In the genomic region with DNA sequence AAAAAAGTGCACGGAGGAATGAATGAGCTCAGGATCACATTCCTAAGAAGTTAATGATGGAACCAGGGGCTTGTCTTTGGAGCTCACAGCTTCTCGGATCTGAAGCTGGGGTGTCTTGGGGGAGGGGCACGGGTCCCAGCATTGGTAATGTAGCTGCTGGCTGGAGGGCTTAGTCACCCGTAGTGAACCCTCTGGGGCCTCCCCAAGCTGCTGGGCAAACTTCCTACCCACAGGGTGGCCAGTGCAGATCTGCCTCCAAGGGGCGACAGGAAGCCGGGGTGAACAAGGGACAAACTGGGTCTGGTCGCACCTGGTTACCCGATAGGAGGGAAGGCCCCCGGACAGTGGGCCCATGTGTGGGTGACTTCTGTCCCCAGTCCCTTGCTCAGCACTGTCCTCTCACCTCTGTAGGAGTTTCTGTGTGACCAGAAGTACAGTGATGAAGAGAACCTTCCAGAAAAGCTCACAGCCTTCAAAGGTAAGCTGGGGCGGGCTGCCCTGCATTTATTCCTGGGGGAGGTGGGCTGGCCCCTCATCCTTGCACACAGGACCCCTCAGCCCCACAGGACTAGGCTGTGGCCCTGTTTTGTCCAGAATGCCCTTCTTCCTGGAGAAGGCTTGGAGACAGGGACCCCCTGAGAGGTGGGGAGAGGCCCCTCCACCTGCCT, we compare ENCODE assay signal across 1 cellular context.
A peak's percentile ranks its signal among the peaks of the same experiment; 100 is the strongest.
TF ChIP-seq lines count a peak whose summit lies in the region.

No MANE protein-coding gene starts in this region.

TF ChIP-seq in H1, 55 proteins besides CTCF, POLR2A, EP300 and RAD21:
- TF ChIP-seq POLR2AphosphoS5 (IDR thresholded peaks at IDR 0.05; ENCODE audit: low read depth, low read length) = 0 out of 2 replicates have a peak, but pooled peaks have one; percentile 32
- no peak for TF ChIP-seq HDAC2 (IDR thresholded peaks at IDR 0.05; ENCODE audit: borderline replicate concordance in 1 of 2, low read depth in 2 of 2, low read length in 2 of 2)
